In genomic region chr4:188660796-188661195, GRCh38 we compare ENCODE assay signal across 1 cellular context.
TF ChIP-seq lines count a peak whose summit lies in the region.

No MANE protein-coding gene starts in this region.

TF ChIP-seq in H1, 55 proteins besides CTCF, POLR2A, EP300 and RAD21 (continued from another document):
- no peak for TF ChIP-seq JUND (IDR thresholded peaks at IDR 0.05; ENCODE audit: low read length)
- no peak for TF ChIP-seq RXRA (IDR thresholded peaks at IDR 0.05; ENCODE audit: insufficient read depth, low read depth, low read length)
- TF ChIP-seq, protein P1, sequence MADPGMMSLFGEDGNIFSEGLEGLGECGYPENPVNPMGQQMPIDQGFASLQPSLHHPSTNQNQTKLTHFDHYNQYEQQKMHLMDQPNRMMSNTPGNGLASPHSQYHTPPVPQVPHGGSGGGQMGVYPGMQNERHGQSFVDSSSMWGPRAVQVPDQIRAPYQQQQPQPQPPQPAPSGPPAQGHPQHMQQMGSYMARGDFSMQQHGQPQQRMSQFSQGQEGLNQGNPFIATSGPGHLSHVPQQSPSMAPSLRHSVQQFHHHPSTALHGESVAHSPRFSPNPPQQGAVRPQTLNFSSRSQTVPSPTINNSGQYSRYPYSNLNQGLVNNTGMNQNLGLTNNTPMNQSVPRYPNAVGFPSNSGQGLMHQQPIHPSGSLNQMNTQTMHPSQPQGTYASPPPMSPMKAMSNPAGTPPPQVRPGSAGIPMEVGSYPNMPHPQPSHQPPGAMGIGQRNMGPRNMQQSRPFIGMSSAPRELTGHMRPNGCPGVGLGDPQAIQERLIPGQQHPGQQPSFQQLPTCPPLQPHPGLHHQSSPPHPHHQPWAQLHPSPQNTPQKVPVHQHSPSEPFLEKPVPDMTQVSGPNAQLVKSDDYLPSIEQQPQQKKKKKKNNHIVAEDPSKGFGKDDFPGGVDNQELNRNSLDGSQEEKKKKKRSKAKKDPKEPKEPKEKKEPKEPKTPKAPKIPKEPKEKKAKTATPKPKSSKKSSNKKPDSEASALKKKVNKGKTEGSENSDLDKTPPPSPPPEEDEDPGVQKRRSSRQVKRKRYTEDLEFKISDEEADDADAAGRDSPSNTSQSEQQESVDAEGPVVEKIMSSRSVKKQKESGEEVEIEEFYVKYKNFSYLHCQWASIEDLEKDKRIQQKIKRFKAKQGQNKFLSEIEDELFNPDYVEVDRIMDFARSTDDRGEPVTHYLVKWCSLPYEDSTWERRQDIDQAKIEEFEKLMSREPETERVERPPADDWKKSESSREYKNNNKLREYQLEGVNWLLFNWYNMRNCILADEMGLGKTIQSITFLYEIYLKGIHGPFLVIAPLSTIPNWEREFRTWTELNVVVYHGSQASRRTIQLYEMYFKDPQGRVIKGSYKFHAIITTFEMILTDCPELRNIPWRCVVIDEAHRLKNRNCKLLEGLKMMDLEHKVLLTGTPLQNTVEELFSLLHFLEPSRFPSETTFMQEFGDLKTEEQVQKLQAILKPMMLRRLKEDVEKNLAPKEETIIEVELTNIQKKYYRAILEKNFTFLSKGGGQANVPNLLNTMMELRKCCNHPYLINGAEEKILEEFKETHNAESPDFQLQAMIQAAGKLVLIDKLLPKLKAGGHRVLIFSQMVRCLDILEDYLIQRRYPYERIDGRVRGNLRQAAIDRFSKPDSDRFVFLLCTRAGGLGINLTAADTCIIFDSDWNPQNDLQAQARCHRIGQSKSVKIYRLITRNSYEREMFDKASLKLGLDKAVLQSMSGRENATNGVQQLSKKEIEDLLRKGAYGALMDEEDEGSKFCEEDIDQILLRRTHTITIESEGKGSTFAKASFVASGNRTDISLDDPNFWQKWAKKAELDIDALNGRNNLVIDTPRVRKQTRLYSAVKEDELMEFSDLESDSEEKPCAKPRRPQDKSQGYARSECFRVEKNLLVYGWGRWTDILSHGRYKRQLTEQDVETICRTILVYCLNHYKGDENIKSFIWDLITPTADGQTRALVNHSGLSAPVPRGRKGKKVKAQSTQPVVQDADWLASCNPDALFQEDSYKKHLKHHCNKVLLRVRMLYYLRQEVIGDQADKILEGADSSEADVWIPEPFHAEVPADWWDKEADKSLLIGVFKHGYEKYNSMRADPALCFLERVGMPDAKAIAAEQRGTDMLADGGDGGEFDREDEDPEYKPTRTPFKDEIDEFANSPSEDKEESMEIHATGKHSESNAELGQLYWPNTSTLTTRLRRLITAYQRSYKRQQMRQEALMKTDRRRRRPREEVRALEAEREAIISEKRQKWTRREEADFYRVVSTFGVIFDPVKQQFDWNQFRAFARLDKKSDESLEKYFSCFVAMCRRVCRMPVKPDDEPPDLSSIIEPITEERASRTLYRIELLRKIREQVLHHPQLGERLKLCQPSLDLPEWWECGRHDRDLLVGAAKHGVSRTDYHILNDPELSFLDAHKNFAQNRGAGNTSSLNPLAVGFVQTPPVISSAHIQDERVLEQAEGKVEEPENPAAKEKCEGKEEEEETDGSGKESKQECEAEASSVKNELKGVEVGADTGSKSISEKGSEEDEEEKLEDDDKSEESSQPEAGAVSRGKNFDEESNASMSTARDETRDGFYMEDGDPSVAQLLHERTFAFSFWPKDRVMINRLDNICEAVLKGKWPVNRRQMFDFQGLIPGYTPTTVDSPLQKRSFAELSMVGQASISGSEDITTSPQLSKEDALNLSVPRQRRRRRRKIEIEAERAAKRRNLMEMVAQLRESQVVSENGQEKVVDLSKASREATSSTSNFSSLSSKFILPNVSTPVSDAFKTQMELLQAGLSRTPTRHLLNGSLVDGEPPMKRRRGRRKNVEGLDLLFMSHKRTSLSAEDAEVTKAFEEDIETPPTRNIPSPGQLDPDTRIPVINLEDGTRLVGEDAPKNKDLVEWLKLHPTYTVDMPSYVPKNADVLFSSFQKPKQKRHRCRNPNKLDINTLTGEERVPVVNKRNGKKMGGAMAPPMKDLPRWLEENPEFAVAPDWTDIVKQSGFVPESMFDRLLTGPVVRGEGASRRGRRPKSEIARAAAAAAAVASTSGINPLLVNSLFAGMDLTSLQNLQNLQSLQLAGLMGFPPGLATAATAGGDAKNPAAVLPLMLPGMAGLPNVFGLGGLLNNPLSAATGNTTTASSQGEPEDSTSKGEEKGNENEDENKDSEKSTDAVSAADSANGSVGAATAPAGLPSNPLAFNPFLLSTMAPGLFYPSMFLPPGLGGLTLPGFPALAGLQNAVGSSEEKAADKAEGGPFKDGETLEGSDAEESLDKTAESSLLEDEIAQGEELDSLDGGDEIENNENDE (IDR thresholded peaks at IDR 0.05; ENCODE audit: insufficient replicate concordance, low read length): no peak
- TF ChIP-seq KDM5A (IDR thresholded peaks at IDR 0.05; ENCODE audit: low read length): no peak
- no peak for TF ChIP-seq SP4 (IDR thresholded peaks at IDR 0.05; ENCODE audit: low read length)
- TF ChIP-seq E2F6 (IDR thresholded peaks at IDR 0.05): no peak
- no peak for TF ChIP-seq JUN (IDR thresholded peaks at IDR 0.05; ENCODE audit: low read depth, low read length)
